Comparison of ENCODE assay signal across 1 cellular context in the genomic region with DNA sequence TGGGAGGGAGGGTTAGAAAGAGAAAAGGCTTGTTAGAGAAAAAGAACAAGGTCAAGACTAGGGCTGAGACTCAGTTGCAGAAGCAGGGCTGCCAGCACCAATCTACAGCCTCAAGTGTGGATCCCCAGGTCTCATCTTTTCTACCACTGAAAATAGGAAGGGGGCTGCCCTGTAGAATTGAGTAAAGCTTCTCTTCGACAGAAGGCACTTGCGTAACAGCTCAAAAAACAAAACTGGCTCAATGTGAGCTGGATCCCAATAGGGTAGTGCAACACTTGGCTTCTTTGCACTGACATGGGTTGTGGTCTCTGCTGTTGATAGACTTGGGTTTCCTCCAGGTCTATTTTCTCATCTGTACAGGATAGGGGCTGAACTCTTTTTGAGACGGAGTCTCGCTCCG.
TF ChIP-seq lines count a peak whose summit lies in the region.

No MANE protein-coding gene starts in this region.

TF ChIP-seq in GM12878, 131 proteins besides CTCF, POLR2A, EP300 and RAD21:
- TF ChIP-seq KAT2A (conservative IDR thresholded peaks at IDR 0.05; ENCODE audit: control insufficient read depth, low read depth, low read length) (no peak), MEF2A (IDR thresholded peaks at IDR 0.05; ENCODE audit: insufficient read depth, low read depth, low read length) (no peak), EED (IDR thresholded peaks at IDR 0.05; ENCODE audit: low read depth) (no peak), ESRRA (IDR thresholded peaks at IDR 0.05; ENCODE audit: low read length) (no peak), NFIC (IDR thresholded peaks at IDR 0.05; ENCODE audit: low read depth, low read length) (no peak), CREM (IDR thresholded peaks at IDR 0.05; ENCODE audit: low read depth) (no peak)
- TF ChIP-seq, protein P1, sequence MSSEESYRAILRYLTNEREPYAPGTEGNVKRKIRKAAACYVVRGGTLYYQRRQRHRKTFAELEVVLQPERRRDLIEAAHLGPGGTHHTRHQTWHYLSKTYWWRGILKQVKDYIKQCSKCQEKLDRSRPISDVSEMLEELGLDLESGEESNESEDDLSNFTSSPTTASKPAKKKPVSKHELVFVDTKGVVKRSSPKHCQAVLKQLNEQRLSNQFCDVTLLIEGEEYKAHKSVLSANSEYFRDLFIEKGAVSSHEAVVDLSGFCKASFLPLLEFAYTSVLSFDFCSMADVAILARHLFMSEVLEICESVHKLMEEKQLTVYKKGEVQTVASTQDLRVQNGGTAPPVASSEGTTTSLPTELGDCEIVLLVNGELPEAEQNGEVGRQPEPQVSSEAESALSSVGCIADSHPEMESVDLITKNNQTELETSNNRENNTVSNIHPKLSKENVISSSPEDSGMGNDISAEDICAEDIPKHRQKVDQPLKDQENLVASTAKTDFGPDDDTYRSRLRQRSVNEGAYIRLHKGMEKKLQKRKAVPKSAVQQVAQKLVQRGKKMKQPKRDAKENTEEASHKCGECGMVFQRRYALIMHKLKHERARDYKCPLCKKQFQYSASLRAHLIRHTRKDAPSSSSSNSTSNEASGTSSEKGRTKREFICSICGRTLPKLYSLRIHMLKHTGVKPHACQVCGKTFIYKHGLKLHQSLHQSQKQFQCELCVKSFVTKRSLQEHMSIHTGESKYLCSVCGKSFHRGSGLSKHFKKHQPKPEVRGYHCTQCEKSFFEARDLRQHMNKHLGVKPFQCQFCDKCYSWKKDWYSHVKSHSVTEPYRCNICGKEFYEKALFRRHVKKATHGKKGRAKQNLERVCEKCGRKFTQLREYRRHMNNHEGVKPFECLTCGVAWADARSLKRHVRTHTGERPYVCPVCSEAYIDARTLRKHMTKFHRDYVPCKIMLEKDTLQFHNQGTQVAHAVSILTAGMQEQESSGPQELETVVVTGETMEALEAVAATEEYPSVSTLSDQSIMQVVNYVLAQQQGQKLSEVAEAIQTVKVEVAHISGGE (CRISPR knock-in tag; IDR thresholded peaks at IDR 0.05) = no peak
- TF ChIP-seq, protein P2, sequence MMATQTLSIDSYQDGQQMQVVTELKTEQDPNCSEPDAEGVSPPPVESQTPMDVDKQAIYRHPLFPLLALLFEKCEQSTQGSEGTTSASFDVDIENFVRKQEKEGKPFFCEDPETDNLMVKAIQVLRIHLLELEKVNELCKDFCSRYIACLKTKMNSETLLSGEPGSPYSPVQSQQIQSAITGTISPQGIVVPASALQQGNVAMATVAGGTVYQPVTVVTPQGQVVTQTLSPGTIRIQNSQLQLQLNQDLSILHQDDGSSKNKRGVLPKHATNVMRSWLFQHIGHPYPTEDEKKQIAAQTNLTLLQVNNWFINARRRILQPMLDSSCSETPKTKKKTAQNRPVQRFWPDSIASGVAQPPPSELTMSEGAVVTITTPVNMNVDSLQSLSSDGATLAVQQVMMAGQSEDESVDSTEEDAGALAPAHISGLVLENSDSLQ (IDR thresholded peaks at IDR 0.05) = no peak
TF ChIP-seq in GM12878: peak in this region for 0.
